ENCODE assay signal across 7 cellular contexts in genomic region chr9:117487555-117488175, GRCh38.
DNase-seq lines count a peak whose midpoint lies in the region; ATAC-seq and TF ChIP-seq lines count a peak whose summit lies in the region.

No MANE protein-coding gene starts in this region.

- H3K79me2 ChIP-seq in GM23338 (replicated peaks; ENCODE audit: insufficient read depth), result no peaks in the 10 kb centered on the region
- no peaks in the 10 kb centered on the region for H3K79me2 ChIP-seq in KMS-11 (ENCODE audit: insufficient read depth, low read depth)

- no peaks in the 10 kb centered on the region for H3K36me3 Mint-ChIP-seq in GM23338 (ENCODE audit: low read depth)

- H3K27ac ChIP-seq in GM23338 (ENCODE audit: low read depth) (no peak overlapping the region), KMS-11 (no peak overlapping the region), ascending aorta (no peak overlapping the region), sigmoid colon (no peak overlapping the region)

- WGBS in sigmoid colon, 2 donors, result 4 to 12% methylated on average over 15 of the region's 15 CpGs

- H3K27me3 ChIP-seq in GM23338 (ENCODE audit: insufficient read depth), result no peaks in the 10 kb centered on the region
- no peaks in the 10 kb centered on the region for H3K27me3 ChIP-seq in KMS-11 (ENCODE audit: insufficient read depth, low read depth)
- no peaks in the 10 kb centered on the region for H3K27me3 ChIP-seq in ascending aorta
- H3K27me3 ChIP-seq in sigmoid colon, result no peaks in the 10 kb centered on the region

- H3K4me3 ChIP-seq in GM12865 (ENCODE audit: low read depth, low read length), result no peak overlapping the region
- H3K4me3 ChIP-seq in GM23338, result peak overlapping the region; percentile 36; the same call in 1 of the 2 replicates
- no peak overlapping the region for H3K4me3 ChIP-seq in KMS-11 (IDR thresholded peaks at IDR 0.05; ENCODE audit: insufficient read depth, low read depth, low read length)
- peak overlapping the region in 1 of 2 donors; percentile 28 for H3K4me3 ChIP-seq in ascending aorta
- no peak overlapping the region for H3K4me3 ChIP-seq in sigmoid colon

- H3K4me3 Mint-ChIP-seq in GM23338, result peak overlapping the region; percentile 47; the same call in 2 of the 3 replicates

- H3K9me3 ChIP-seq in ascending aorta, result no peaks in the 10 kb centered on the region
- no peaks in the 10 kb centered on the region for H3K9me3 ChIP-seq in sigmoid colon

- H3K27me3 Mint-ChIP-seq in GM23338 (ENCODE audit: insufficient read depth, low read depth, poor library complexity), result peaks cover 7% of the 10 kb centered on the region

- H3K9me2 ChIP-seq in GM23338 (ENCODE audit: insufficient read depth), result no peaks in the 10 kb centered on the region

- peak; percentile 96 for ATAC-seq in GM23338

- DNase-seq in GM12865 (ENCODE audit: low read depth) (peak; percentile 72), GM23338 (ENCODE audit: low spot score) (peak; percentile 90), OCI-M1 (lab: John Stamatoyannopoulos, UW) (peak; percentile 79), ascending aorta (ENCODE audit: low spot score in 2 of 2) (peak in 1 of 2 donors; percentile 69), iPS DF 4.7 (ENCODE audit: extremely low read depth, low spot score) (peak; percentile 79), sigmoid colon (peak; percentile 74)

- H3K4me2 ChIP-seq in GM23338 (peak overlapping the region; percentile 72), KMS-11 (peak overlapping the region; percentile 54; the same call in 1 of the 2 replicates)

- no peak overlapping the region for H3K9ac ChIP-seq in KMS-11

- no peak overlapping the region for H3K27ac Mint-ChIP-seq in GM23338

- H4K20me1 ChIP-seq in GM23338 (replicated peaks; ENCODE audit: insufficient read depth), result no peaks in the 10 kb centered on the region
- no peaks in the 10 kb centered on the region for H4K20me1 ChIP-seq in KMS-11 (ENCODE audit: insufficient read depth)

- H3K4me1 Mint-ChIP-seq in GM23338, result peaks cover 14% of the 10 kb centered on the region

- H3K4me1 ChIP-seq in GM23338 (ENCODE audit: insufficient read depth), result peaks cover 29% of the 10 kb centered on the region
- peaks cover 9% of the 10 kb centered on the region for H3K4me1 ChIP-seq in KMS-11 (ENCODE audit: low read depth, poor library complexity, severe bottlenecking)
- no peaks in the 10 kb centered on the region for H3K4me1 ChIP-seq in ascending aorta
- H3K4me1 ChIP-seq in sigmoid colon, result peaks cover 0 to 6% (median 2%) of the 10 kb centered on the region in 4 donors

- H2AFZ ChIP-seq in GM23338 (peak overlapping the region; percentile 94), KMS-11 (ENCODE audit: low read depth) (peak overlapping the region; percentile 94)

- TF ChIP-seq POLR2A in sigmoid colon (IDR thresholded peaks at IDR 0.05), result no peak

- intact Hi-C loops in ascending aorta (cut with DNase I) (no loop called here), sigmoid colon (cut with DNase I) (no loop called here)

- peak; percentile 99 for TF ChIP-seq CTCF in GM12865 (IDR thresholded peaks at IDR 0.05; ENCODE audit: insufficient read depth, low read depth, low read length, missing control alignments)
- TF ChIP-seq CTCF in GM23338 (conservative IDR thresholded peaks at IDR 0.05; ENCODE audit: low read depth in 2 of 2), result peak; percentile 95 to 100
- TF ChIP-seq CTCF in KMS-11 (conservative IDR thresholded peaks at IDR 0.05; ENCODE audit: low read depth, low read length), result peak; percentile 95
- peak; percentile 67 to 85 (median 83) for TF ChIP-seq CTCF in ascending aorta (IDR thresholded peaks at IDR 0.05)
- TF ChIP-seq CTCF in sigmoid colon (IDR thresholded peaks at IDR 0.05), result peak; percentile 18 to 74 (median 62)

- no peak for TF ChIP-seq EP300 in sigmoid colon (IDR thresholded peaks at IDR 0.05)

- H3K9me3 Mint-ChIP-seq in GM23338, result no peaks in the 10 kb centered on the region

- no peaks in the 10 kb centered on the region for H3F3A ChIP-seq in GM23338 (replicated peaks; ENCODE audit: low read depth)

- H3K36me3 ChIP-seq in GM23338 (ENCODE audit: insufficient read depth) (no peaks in the 10 kb centered on the region), KMS-11 (ENCODE audit: insufficient read depth) (no peaks in the 10 kb centered on the region), ascending aorta (no peaks in the 10 kb centered on the region), sigmoid colon (no peaks in the 10 kb centered on the region)

TF ChIP-seq in GM23338, 12 proteins besides CTCF, POLR2A, EP300 and RAD21:
- TF ChIP-seq, protein P1, sequence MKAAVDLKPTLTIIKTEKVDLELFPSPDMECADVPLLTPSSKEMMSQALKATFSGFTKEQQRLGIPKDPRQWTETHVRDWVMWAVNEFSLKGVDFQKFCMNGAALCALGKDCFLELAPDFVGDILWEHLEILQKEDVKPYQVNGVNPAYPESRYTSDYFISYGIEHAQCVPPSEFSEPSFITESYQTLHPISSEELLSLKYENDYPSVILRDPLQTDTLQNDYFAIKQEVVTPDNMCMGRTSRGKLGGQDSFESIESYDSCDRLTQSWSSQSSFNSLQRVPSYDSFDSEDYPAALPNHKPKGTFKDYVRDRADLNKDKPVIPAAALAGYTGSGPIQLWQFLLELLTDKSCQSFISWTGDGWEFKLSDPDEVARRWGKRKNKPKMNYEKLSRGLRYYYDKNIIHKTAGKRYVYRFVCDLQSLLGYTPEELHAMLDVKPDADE (IDR thresholded peaks at IDR 0.05), result no peak
- TF ChIP-seq CREB1 (CRISPR knock-in tag; IDR thresholded peaks at IDR 0.05; ENCODE audit: low read depth), result peak; percentile 69
